In genomic region chr1:117271129-117271528, GRCh38 we compare ENCODE assay signal across 1 cellular context.
TF ChIP-seq lines count a peak whose summit lies in the region.

No MANE protein-coding gene starts in this region.

TF ChIP-seq in GM23338, 12 proteins besides CTCF, POLR2A, EP300 and RAD21 (continued from another document):
- TF ChIP-seq ZNF462 (CRISPR knock-in tag; IDR thresholded peaks at IDR 0.05) = no peak
- TF ChIP-seq JUNB (IDR thresholded peaks at IDR 0.05; ENCODE audit: unreplicated experiment) = no peak
- TF ChIP-seq NANOG (IDR thresholded peaks at IDR 0.05; ENCODE audit: borderline replicate concordance) = no peak
- TF ChIP-seq REST (IDR thresholded peaks at IDR 0.05; ENCODE audit: unreplicated experiment) = no peak
- no peak for TF ChIP-seq EZH2 (IDR thresholded peaks at IDR 0.05; ENCODE audit: low read depth, unreplicated experiment)
